Comparison of ENCODE assay signal across 15 cellular contexts in the genomic region with DNA sequence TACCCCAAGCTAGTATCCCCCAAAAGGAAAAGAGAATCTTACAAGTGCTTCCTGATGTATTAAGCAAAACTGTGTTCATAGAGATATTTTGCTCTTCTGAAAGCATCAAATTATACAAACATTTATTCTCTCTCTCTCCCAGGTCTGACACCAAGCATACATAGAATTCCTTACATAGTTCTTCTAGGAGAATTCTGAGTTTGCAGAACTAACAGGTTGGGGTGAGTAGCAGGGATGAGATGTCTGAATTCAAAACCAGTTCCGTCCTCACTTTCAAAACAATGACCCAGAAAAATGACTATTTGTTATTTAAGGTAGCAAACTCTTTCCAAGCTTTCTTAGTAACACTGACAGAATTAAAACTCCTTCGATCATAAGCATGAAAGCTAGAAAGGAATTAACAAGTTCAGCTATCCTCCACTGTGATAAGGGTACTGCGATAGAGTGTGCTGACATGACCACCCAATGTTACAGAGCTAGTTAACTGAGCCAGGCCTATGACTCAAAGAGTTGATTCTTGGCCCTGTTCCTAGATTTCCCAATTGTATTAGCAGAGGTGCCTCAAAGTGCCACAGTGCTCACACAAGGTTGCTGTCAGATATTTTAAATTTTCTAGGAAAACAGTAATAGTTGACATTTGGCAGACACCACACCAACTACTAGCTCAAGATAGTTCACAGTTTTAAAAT.
A peak's percentile ranks its signal among the peaks of the same experiment; 100 is the strongest.
DNase-seq lines count a peak whose midpoint lies in the region; ATAC-seq and TF ChIP-seq lines count a peak whose summit lies in the region.
"Had no signal": no experiment of that assay in that cellular context is flagged by ENCODE, and none has a peak within 500 bp of the region (broad histone marks: within the 10 kb centered on the region; RNA-seq: fewer than 3 reads in every experiment).

No MANE protein-coding gene starts in this region.

- H3K9me3 Mint-ChIP-seq in naive thymus-derived CD8-positive, alpha-beta T cell = peaks cover 0 to 1% (median 0%) of the 10 kb centered on the region in 9 donors

- intact Hi-C loops in heart right ventricle (cut with DNase I) = loop anchor here in 2 of 10 donors (5.0 to 10.0 kb wide), 2 partner anchors 77 to 290 kb away; no protein-coding TSS in a partner anchor
- intact Hi-C loops in posterior vena cava (cut with DNase I) = no loop called here

- peaks cover 0 to 7% (median 0%) of the 10 kb centered on the region in 4 donors for H3K4me1 Mint-ChIP-seq in naive thymus-derived CD8-positive, alpha-beta T cell

- WGBS in heart right ventricle, 2 donors = 34 to 37% methylated on average over 3 of the region's 3 CpGs

- no peak for TF ChIP-seq CTCF in heart right ventricle (IDR thresholded peaks at IDR 0.05)

- POLR2A ChIA-PET in naive thymus-derived CD8-positive, alpha-beta T cell (lab: Charles Lee) = no interaction called here

- no peaks in the 10 kb centered on the region for H3K36me3 ChIP-seq in heart right ventricle
- H3K36me3 ChIP-seq: neutrophil, tibial nerve had no signal

- no peak overlapping the region for H3K4me3 Mint-ChIP-seq in naive thymus-derived CD8-positive, alpha-beta T cell

- H3K27me3 Mint-ChIP-seq in naive thymus-derived CD8-positive, alpha-beta T cell = peaks cover 0 to 5% (median 3%) of the 10 kb centered on the region in 5 donors

- no peak overlapping the region for H3K27ac Mint-ChIP-seq in naive thymus-derived CD8-positive, alpha-beta T cell

- H3K27ac ChIP-seq in heart right ventricle = peak overlapping the region in 6 of 10 donors; percentile 3 to 41 (median 32)
- H3K27ac ChIP-seq: neutrophil, tibial nerve had no signal

- H3K4me1 ChIP-seq in heart right ventricle = peaks cover 7 to 50% (median 18%) of the 10 kb centered on the region in 9 donors

- H3K36me3 Mint-ChIP-seq in naive thymus-derived CD8-positive, alpha-beta T cell = no peaks in the 10 kb centered on the region

- DNase-seq in HS-5 (ENCODE audit: low read depth) (peak; percentile 49), astrocyte of the hippocampus (ENCODE audit: low read depth, low spot score) (peak; percentile 86), heart right ventricle (peak in 1 of 2 donors; percentile 13), skeletal muscle cell (ENCODE audit: low read depth) (peak; percentile 74), posterior vena cava (ENCODE audit: low spot score) (no peak), NOMO-1 treated with dmso at 0.1 percent for 144 hours (lab: John Stamatoyannopoulos, UW; ENCODE audit: unreplicated experiment) (no peak)
- DNase-seq in naive thymus-derived CD8-positive, alpha-beta T cell = no peak
- DNase-seq: dermis blood vessel endothelial cell, DMS 273 treated with DMSO at 0.1 percent for 48 hours, SHP77 treated with DMSO at 0.1 percent for 48 hours had no signal

- ATAC-seq in heart right ventricle (peak in 6 of 8 donors; percentile 52 to 88 (median 72)), GM21737 (IDR thresholded peaks at IDR 0.05; ENCODE audit: unreplicated experiment) (no peak)
- ATAC-seq in naive thymus-derived CD8-positive, alpha-beta T cell = no peak
- ATAC-seq: activated CD4-positive, CD25-positive, alpha-beta regulatory T cell treated with anti-CD3 and anti-CD28 coated beads, Interleukin-2, amount 50 U/mL, for 24 hours; K562 had no signal

- H3K27me3 ChIP-seq in heart right ventricle = no peaks in the 10 kb centered on the region
- H3K27me3 ChIP-seq: neutrophil, tibial nerve had no signal

- no peak overlapping the region for H3K4me3 ChIP-seq in heart right ventricle
- H3K4me3 ChIP-seq in skeletal muscle cell (ENCODE audit: low read depth, low read length) = no peak overlapping the region
- H3K4me3 ChIP-seq: K562, tibial nerve had no signal

- H3K9me3 ChIP-seq in heart right ventricle = no peaks in the 10 kb centered on the region
- H3K9me3 ChIP-seq: neutrophil, tibial nerve had no signal

Comparison
In these comparisons a context has a peak if more than half of its experiments do, and no peak if none do; other contexts are left out.
1. DNase-seq: peak in HS-5 (single experiment), astrocyte of the hippocampus (single experiment) and skeletal muscle cell (single experiment); none in naive thymus-derived CD8-positive, alpha-beta T cell (0 of 10), posterior vena cava (single experiment) and NOMO-1 treated with dmso at 0.1 percent for 144 hours (single experiment).
2. ATAC-seq: peak in heart right ventricle (6 of 8); none in GM21737 (single experiment) and naive thymus-derived CD8-positive, alpha-beta T cell (0 of 2).